ENCODE assay signal across 8 cellular contexts in genomic region chr3:146160233-146160963, GRCh38. TPM values are rescaled to one million over a fixed set of nuclear protein-coding genes. Genes with fewer than 3 reads are reported as not detected.
A peak's percentile ranks its signal among the peaks of the same experiment; 100 is the strongest.
DNase-seq lines count a peak whose midpoint lies in the region; ATAC-seq and TF ChIP-seq lines count a peak whose summit lies in the region.

No MANE protein-coding gene starts in this region.

- H3K9me3 Mint-ChIP-seq in activated CD8-positive, alpha-beta T cell treated with anti-CD3 and anti-CD28 coated beads for 36 hours, result no peaks in the 10 kb centered on the region

- H3K9ac ChIP-seq in mucosa of rectum (ENCODE audit: low read depth in 1 of 2, low read length in 2 of 2), result peak overlapping the region; percentile 82 to 84

- H3K36me3 ChIP-seq in mucosa of rectum (ENCODE audit: control insufficient read depth in 2 of 2, insufficient read depth in 2 of 2, low read length in 2 of 2) (no peaks in the 10 kb centered on the region), upper lobe of right lung (no peaks in the 10 kb centered on the region)

- intact Hi-C loops in activated CD8-positive, alpha-beta T cell treated with anti-CD3 and anti-CD28 coated beads for 36 hours (cut with micrococcal nuclease), result no loop called here
- intact Hi-C loops in upper lobe of right lung (cut with DNase I), result no loop called here

- DNase-seq in DMS153 treated with DMSO at 0.1 percent for 48 hours (lab: John Stamatoyannopoulos, UW; ENCODE audit: unreplicated experiment), result peak; percentile 90
- peak; percentile 91 for DNase-seq in H4 (ENCODE audit: low spot score)
- peak; percentile 86 to 92 for DNase-seq in NCI-H2081 (lab: John Stamatoyannopoulos, UW)
- peak; percentile 51 for DNase-seq in activated CD8-positive, alpha-beta T cell treated with anti-CD3 and anti-CD28 coated beads for 36 hours
- peak; percentile 78 for DNase-seq in fibroblast of peridontal ligament (ENCODE audit: extremely low read depth)
- peak; percentile 67 for DNase-seq in upper lobe of right lung
- no peak for DNase-seq in mesenteric fat pad (ENCODE audit: low spot score)

- POLR2A ChIA-PET in activated CD8-positive, alpha-beta T cell treated with anti-CD3 and anti-CD28 coated beads for 36 hours (lab: Charles Lee), result no interaction called here

- no peaks in the 10 kb centered on the region for H3K27me3 ChIP-seq in mucosa of rectum (ENCODE audit: control insufficient read depth in 2 of 2, insufficient read depth in 2 of 2, low read length in 2 of 2)
- no peaks in the 10 kb centered on the region for H3K27me3 ChIP-seq in upper lobe of right lung

- H3K27me3 Mint-ChIP-seq in activated CD8-positive, alpha-beta T cell treated with anti-CD3 and anti-CD28 coated beads for 36 hours, result peaks cover 41% of the 10 kb centered on the region

- H3K4me3 ChIP-seq in mucosa of rectum (ENCODE audit: low read length in 2 of 2) (peak overlapping the region; percentile 77 to 97), upper lobe of right lung (peak overlapping the region; percentile 76)

- H3K9me3 ChIP-seq in mucosa of rectum (ENCODE audit: control insufficient read depth in 2 of 2, low read length in 2 of 2) (no peaks in the 10 kb centered on the region), upper lobe of right lung (no peaks in the 10 kb centered on the region)

- H3K4me1 Mint-ChIP-seq in activated CD8-positive, alpha-beta T cell treated with anti-CD3 and anti-CD28 coated beads for 36 hours (ENCODE audit: low read depth), result peaks cover 9% of the 10 kb centered on the region

- peak overlapping the region; percentile 94 to 95 for H3K27ac ChIP-seq in mucosa of rectum (ENCODE audit: low read depth in 2 of 2, low read length in 2 of 2)
- peak overlapping the region; percentile 93 for H3K27ac ChIP-seq in upper lobe of right lung

- peak; percentile 76 for ATAC-seq in activated CD8-positive, alpha-beta T cell treated with anti-CD3 and anti-CD28 coated beads for 36 hours
- ATAC-seq in upper lobe of right lung, result peak; percentile 66

- H3K27ac Mint-ChIP-seq in activated CD8-positive, alpha-beta T cell treated with anti-CD3 and anti-CD28 coated beads for 36 hours, result no peak overlapping the region

- H3K4me3 Mint-ChIP-seq in activated CD8-positive, alpha-beta T cell treated with anti-CD3 and anti-CD28 coated beads for 36 hours, result peak overlapping the region; percentile 55

- no peaks in the 10 kb centered on the region for H3K36me3 Mint-ChIP-seq in activated CD8-positive, alpha-beta T cell treated with anti-CD3 and anti-CD28 coated beads for 36 hours (ENCODE audit: low read depth)

- CTCF ChIA-PET in activated CD8-positive, alpha-beta T cell treated with anti-CD3 and anti-CD28 coated beads for 36 hours (lab: Charles Lee), result interaction anchor here (0.9 to 1.1 kb wide), 2 partner anchors 27 to 95 kb away, joined by 3 to 5 read pairs; no protein-coding TSS in a partner anchor

- H3K4me1 ChIP-seq in mucosa of rectum (ENCODE audit: control insufficient read depth in 2 of 2, insufficient read depth in 2 of 2, low read length in 2 of 2) (peaks cover 10 to 30% of the 10 kb centered on the region in 2 donors), upper lobe of right lung (peaks cover 27% of the 10 kb centered on the region)

- no peak for TF ChIP-seq CTCF in activated CD8-positive, alpha-beta T cell treated with anti-CD3 and anti-CD28 coated beads for 36 hours (IDR thresholded peaks at IDR 0.05)
- TF ChIP-seq CTCF in upper lobe of right lung (IDR thresholded peaks at IDR 0.05), result peak; percentile 58

RNA-seq across cellular contexts. Expression of gene PLOD2, which starts 0.6 kb away (rescaled TPM):
- total RNA-seq in H4 (2014; rRNA removed; shearing (Covaris generic)), result 130 and 189 TPM in 2 replicates
- total RNA-seq in activated CD8-positive, alpha-beta T cell treated with anti-CD3 and anti-CD28 coated beads for 36 hours, result 1 to 10 TPM in 1 of 2 experiments, under 1 TPM in 1; 0.65 to 2.0 TPM
- total RNA-seq in upper lobe of right lung (23.7 TPM), mesenteric fat pad (219 TPM)
